ENCODE assay signal across 8 cellular contexts in genomic region chr9:36148652-36149051, GRCh38. TPM values are rescaled to one million over a fixed set of nuclear protein-coding genes. Genes with fewer than 3 reads are reported as not detected.
DNase-seq lines count a peak whose midpoint lies in the region; ATAC-seq lines count a peak whose summit lies in the region.

No MANE protein-coding gene starts in this region.

- DNase-seq in CD8-positive, alpha-beta memory T cell, result peak; percentile 40 to 89 (median 67)
- DNase-seq in T-helper 1 cell (peak; percentile 43 to 86 (median 61)), anterior cingulate cortex (lab: John Stamatoyannopoulos, UW) (peak in 56 of 58 donors; percentile 29 to 100 (median 86)), hippocampal formation (lab: John Stamatoyannopoulos, UW) (peak; percentile 87 to 93), NCI-H187 (lab: John Stamatoyannopoulos, UW) (no peak)
- peak in 2 of 3 donors; percentile 65 to 75 for DNase-seq in stimulated activated CD4-positive, alpha-beta T cell treated with anti-CD3 and anti-CD28 coated beads, Interleukin-12 subunit alpha, Interleukin-12 subunit beta, amount 100 ng/mL, for 48 hours (ENCODE audit: low read depth in 2 of 3, low spot score in 1 of 3)

- H3K4me1 Mint-ChIP-seq in CD8-positive, alpha-beta memory T cell, result peaks cover 85 to 96% (median 90%) of the 10 kb centered on the region in 3 donors

- no peaks in the 10 kb centered on the region for H3K36me3 ChIP-seq in CD8-positive, alpha-beta memory T cell (ENCODE audit: insufficient read depth, low read length)

- peak overlapping the region; percentile 77 to 97 (median 92) for H3K27ac Mint-ChIP-seq in CD8-positive, alpha-beta memory T cell

- H3K4me3 Mint-ChIP-seq in CD8-positive, alpha-beta memory T cell, result peak overlapping the region in 5 of 7 donors; percentile 47 to 75 (median 61)

- CTCF ChIA-PET in CD8-positive, alpha-beta memory T cell (lab: Charles Lee), result interaction anchor here (0.8 to 4.4 kb wide), 8 partner anchors 10 to 46 kb away, joined by 3 to 29 read pairs (median 5); partner anchors contain the start of gene GLIPR2

- peaks cover 0 to 9% (median 6%) of the 10 kb centered on the region in 5 donors for H3K9me3 Mint-ChIP-seq in CD8-positive, alpha-beta memory T cell

- no peaks in the 10 kb centered on the region for H3K27me3 ChIP-seq in CD8-positive, alpha-beta memory T cell (ENCODE audit: insufficient read depth, low read length, poor library complexity, severe bottlenecking)

- H3K4me3 ChIP-seq in CD8-positive, alpha-beta memory T cell (ENCODE audit: low read length), result no peak overlapping the region

- peaks cover 5% of the 10 kb centered on the region for H3K9me3 ChIP-seq in CD8-positive, alpha-beta memory T cell (ENCODE audit: low read length)

- POLR2A ChIA-PET in CD8-positive, alpha-beta memory T cell (lab: Charles Lee), result interaction anchor here (0.6 to 2.3 kb wide), 4 partner anchors 8 to 42 kb away, joined by 3 to 12 read pairs (median 6); partner anchors contain the start of genes CLTA and GLIPR2

- peaks cover 95% of the 10 kb centered on the region for H3K4me1 ChIP-seq in CD8-positive, alpha-beta memory T cell (ENCODE audit: insufficient read depth, low read length)

- H3K27ac ChIP-seq in CD8-positive, alpha-beta memory T cell (ENCODE audit: low read depth, low read length), result no peak overlapping the region

- peaks cover 0 to 3% of the 10 kb centered on the region in 2 donors for H3K27me3 Mint-ChIP-seq in CD8-positive, alpha-beta memory T cell

- peak; percentile 58 for ATAC-seq in HG02798 (IDR thresholded peaks at IDR 0.05; ENCODE audit: poor library complexity, unreplicated experiment)
- no peak for ATAC-seq in GM19023 (IDR thresholded peaks at IDR 0.05; ENCODE audit: unreplicated experiment)

- H3K36me3 Mint-ChIP-seq in CD8-positive, alpha-beta memory T cell, result peaks cover 16 to 30% (median 29%) of the 10 kb centered on the region in 3 donors

RNA-seq across cellular contexts. Expression of gene GLIPR2, which starts 12.1 kb away (rescaled TPM):
- 10 to 100 TPM; 17.1 to 17.5 TPM for total RNA-seq in CD8-positive, alpha-beta memory T cell
- polyA plus RNA-seq in CD8-positive, alpha-beta memory T cell, result 139 TPM

RNA-seq across cellular contexts. Expression of gene CCIN, which starts 20.5 kb away (rescaled TPM):
- total RNA-seq in CD8-positive, alpha-beta memory T cell, result not detected
- polyA plus RNA-seq in CD8-positive, alpha-beta memory T cell, result 0.14 TPM

RNA-seq across cellular contexts. Expression of gene CLTA, which starts 42.1 kb away (rescaled TPM):
- total RNA-seq in CD8-positive, alpha-beta memory T cell, result 100 to 1,000 TPM; 185 to 186 TPM
- polyA plus RNA-seq in CD8-positive, alpha-beta memory T cell, result 77.6 TPM

Comparison
In these comparisons a context has a peak if more than half of its experiments do, and no peak if none do; other contexts are left out.
1. DNase-seq: peak in CD8-positive, alpha-beta memory T cell (5 of 5), T-helper 1 cell (5 of 5), anterior cingulate cortex (56 of 58), hippocampal formation (2 of 2) and stimulated activated CD4-positive, alpha-beta T cell treated with anti-CD3 and anti-CD28 coated beads, Interleukin-12 subunit alpha, Interleukin-12 subunit beta, amount 100 ng/mL, for 48 hours (2 of 3); none in NCI-H187 (0 of 2).